ENCODE assay signal across 21 cellular contexts in genomic region chr10:11529276-11529675, GRCh38.
"Had no signal": no experiment of that assay in that cellular context is flagged by ENCODE, and none has a peak within 500 bp of the region (broad histone marks: within the 10 kb centered on the region; RNA-seq: fewer than 3 reads in every experiment).

No MANE protein-coding gene starts in this region.

- H3K4me1 ChIP-seq: prostate gland had no signal

- H3K4me2 ChIP-seq: neural progenitor cell had no signal

- DNase-seq: activated CD4-positive, alpha-beta T cell treated with anti-CD3 and anti-CD28 coated beads for 1 hour; activated gamma-delta T cell; amniotic stem cell; caudate nucleus; hypothalamus; islet precursor cell; naive thymus-derived CD4-positive, alpha-beta T cell; stimulated activated CD4-positive, alpha-beta T cell treated with anti-CD3 and anti-CD28 coated beads, Interleukin-2, amount 100 ng/mL, for 24 hours; stimulated activated naive CD8-positive, alpha-beta T cell treated with anti-CD3 and anti-CD28 coated beads, Interleukin-15, amount 100 ng/mL, for 72 hours; T-helper 2 cell; trophoblast cell had no signal

- ATAC-seq: activated naive CD4-positive, alpha-beta T cell treated with anti-CD3 and anti-CD28 coated beads, Interleukin-2, amount 50 U/mL, for 72 hours; left lobe of liver; naive thymus-derived CD4-positive, alpha-beta T cell; stimulated activated naive CD8-positive, alpha-beta T cell treated with anti-CD3 and anti-CD28 coated beads, Interleukin-15, amount 100 ng/mL, for 72 hours had no signal

- H3K4me3 ChIP-seq: lung, neural progenitor cell, prostate gland, right atrium auricular region, suprapubic skin, vagina had no signal

- H3K27ac ChIP-seq: epithelial cell of prostate, neural progenitor cell, prostate gland, suprapubic skin, vagina, VCaP had no signal

- H3K9ac ChIP-seq: neural progenitor cell had no signal

- H3K36me3 ChIP-seq: prostate gland, right atrium auricular region, suprapubic skin, vagina had no signal

- H2AFZ ChIP-seq: neural progenitor cell had no signal

- H3K27me3 ChIP-seq: neural progenitor cell, right atrium auricular region, suprapubic skin, vagina had no signal

- H3K9me3 ChIP-seq: prostate gland, right atrium auricular region, suprapubic skin, vagina had no signal
